In the genomic region with DNA sequence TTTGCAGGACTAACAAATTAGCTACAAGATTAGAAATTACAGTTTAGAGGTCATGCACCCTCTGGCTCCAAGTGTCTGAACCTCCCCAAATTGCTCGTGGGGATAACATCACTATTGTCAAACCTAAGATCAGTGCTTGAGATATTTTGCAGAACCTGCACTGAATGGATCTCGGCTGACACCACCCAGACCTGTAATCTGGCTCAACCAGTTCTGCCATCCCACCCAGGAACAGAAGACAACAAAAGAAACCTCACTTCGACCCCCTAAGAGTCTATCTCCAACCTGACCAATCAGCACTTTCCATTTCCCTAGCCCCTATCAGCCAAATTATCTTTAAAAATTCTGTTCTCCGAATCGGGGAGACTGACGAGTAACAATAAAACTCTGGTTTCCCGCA, we compare ENCODE assay signal across 28 cellular contexts.
"Had no signal": no experiment of that assay in that cellular context is flagged by ENCODE, and none has a peak within 500 bp of the region (broad histone marks: within the 10 kb centered on the region; RNA-seq: fewer than 3 reads in every experiment).

No MANE protein-coding gene starts in this region.

- H3K36me3 ChIP-seq: esophagus muscularis mucosa, gastrocnemius medialis had no signal

- H3K4me3 Mint-ChIP-seq: activated CD4-positive, alpha-beta memory T cell treated with anti-CD3 and anti-CD28 coated beads for 36 hours; activated CD4-positive, alpha-beta T cell treated with anti-CD3 and anti-CD28 coated beads for 36 hours; activated CD4-positive, alpha-beta T cell treated with anti-CD3 and anti-CD28 coated beads, Interleukin-2, amount 10 ng/mL, durations not matched to agents 24 days and 14 days; activated CD8-positive, alpha-beta memory T cell treated with anti-CD3 and anti-CD28 coated beads, Interleukin-2, amount 10 ng/mL, durations not matched to agents 7 days and 5 days; activated CD8-positive, alpha-beta T cell treated with anti-CD3 and anti-CD28 coated beads, Interleukin-2, amount 10 ng/mL, durations not matched to agents 7 days and 5 days; activated naive CD8-positive, alpha-beta T cell; activated T-cell treated with anti-CD3 and anti-CD28 coated beads, Interleukin-2, amount 50 U/mL, for 24 hours; activated T-cell treated with anti-CD3 and anti-CD28 coated beads, Interleukin-2, amount 50 U/mL, for 72 hours; effector memory CD8-positive, alpha-beta T cell had no signal

- H3K27me3 ChIP-seq: body of pancreas, esophagus muscularis mucosa, foreskin keratinocyte, gastrocnemius medialis had no signal

- H3K4me1 Mint-ChIP-seq: activated CD4-positive, alpha-beta T cell treated with anti-CD3 and anti-CD28 coated beads for 36 hours; activated CD4-positive, alpha-beta T cell treated with anti-CD3 and anti-CD28 coated beads, Interleukin-2, amount 10 ng/mL, durations not matched to agents 24 days and 14 days; activated CD8-positive, alpha-beta memory T cell treated with anti-CD3 and anti-CD28 coated beads, Interleukin-2, amount 10 ng/mL, durations not matched to agents 7 days and 5 days had no signal

- H3K27me3 Mint-ChIP-seq: activated CD4-positive, alpha-beta memory T cell treated with anti-CD3 and anti-CD28 coated beads for 36 hours; activated CD4-positive, alpha-beta T cell treated with anti-CD3 and anti-CD28 coated beads for 36 hours; activated CD4-positive, alpha-beta T cell treated with anti-CD3 and anti-CD28 coated beads, Interleukin-2, amount 10 ng/mL, durations not matched to agents 24 days and 14 days; activated CD8-positive, alpha-beta memory T cell treated with anti-CD3 and anti-CD28 coated beads, Interleukin-2, amount 10 ng/mL, durations not matched to agents 7 days and 5 days; activated naive CD8-positive, alpha-beta T cell; effector memory CD8-positive, alpha-beta T cell had no signal

- H3K27ac ChIP-seq: body of pancreas, esophagus muscularis mucosa, foreskin keratinocyte, gastrocnemius medialis had no signal

- H3K9me3 ChIP-seq: body of pancreas, esophagus muscularis mucosa, gastrocnemius medialis had no signal

- H3K4me3 ChIP-seq: body of pancreas, esophagus muscularis mucosa, gastrocnemius medialis had no signal

- H3K4me1 ChIP-seq: body of pancreas, foreskin keratinocyte, gastrocnemius medialis had no signal

- H3K9me3 Mint-ChIP-seq: activated CD4-positive, alpha-beta memory T cell treated with anti-CD3 and anti-CD28 coated beads for 36 hours; activated CD4-positive, alpha-beta T cell treated with anti-CD3 and anti-CD28 coated beads, Interleukin-2, amount 10 ng/mL, durations not matched to agents 24 days and 14 days; effector memory CD8-positive, alpha-beta T cell had no signal

- DNase-seq: activated CD4-positive, alpha-beta memory T cell treated with anti-CD3 and anti-CD28 coated beads for 36 hours; activated CD4-positive, alpha-beta T cell treated with anti-CD3 and anti-CD28 coated beads for 36 hours; activated CD4-positive, alpha-beta T cell treated with anti-CD3 and anti-CD28 coated beads, Interleukin-2, amount 10 ng/mL, durations not matched to agents 24 days and 14 days; activated CD4-positive, CD25-positive, alpha-beta regulatory T cell; activated CD4-positive, CD25-positive, alpha-beta regulatory T cell treated with anti-CD3 and anti-CD28 coated beads, Interleukin-2, amount 50 U/mL, for 72 hours; activated CD8-positive, alpha-beta memory T cell treated with anti-CD3 and anti-CD28 coated beads, Interleukin-2, amount 10 ng/mL, durations not matched to agents 7 days and 5 days; activated CD8-positive, alpha-beta memory T cell treated with anti-CD3 and anti-CD28 coated beads, Interleukin-2, amount 50 U/mL, for 4 hours; activated CD8-positive, alpha-beta T cell treated with anti-CD3 and anti-CD28 coated beads, Interleukin-2, amount 10 ng/mL, durations not matched to agents 7 days and 5 days; activated gamma-delta T cell; activated naive CD4-positive, alpha-beta T cell; activated naive CD4-positive, alpha-beta T cell treated with anti-CD3 and anti-CD28 coated beads, Interleukin-2, amount 50 U/mL, for 16 hours; activated T-cell treated with anti-CD3 and anti-CD28 coated beads for 4 hours; activated T-cell treated with anti-CD3 and anti-CD28 coated beads, Interleukin-2, amount 50 U/mL, for 24 hours; activated T-cell treated with anti-CD3 and anti-CD28 coated beads, Interleukin-2, amount 50 U/mL, for 72 hours; amniotic stem cell; anterior cingulate cortex; body of pancreas; caudate nucleus; cortex of kidney; dermis blood vessel endothelial cell; effector CD4-positive, alpha-beta T cell; effector memory CD8-positive, alpha-beta T cell; erythroblast; foreskin keratinocyte; gastrocnemius medialis; T-helper 2 cell had no signal

- H3K27ac Mint-ChIP-seq: activated CD4-positive, alpha-beta memory T cell treated with anti-CD3 and anti-CD28 coated beads for 36 hours; activated CD4-positive, alpha-beta T cell treated with anti-CD3 and anti-CD28 coated beads for 36 hours; activated CD4-positive, alpha-beta T cell treated with anti-CD3 and anti-CD28 coated beads, Interleukin-2, amount 10 ng/mL, durations not matched to agents 24 days and 14 days; activated CD8-positive, alpha-beta memory T cell treated with anti-CD3 and anti-CD28 coated beads, Interleukin-2, amount 10 ng/mL, durations not matched to agents 7 days and 5 days; activated CD8-positive, alpha-beta T cell treated with anti-CD3 and anti-CD28 coated beads, Interleukin-2, amount 10 ng/mL, durations not matched to agents 7 days and 5 days; activated naive CD8-positive, alpha-beta T cell; activated T-cell treated with anti-CD3 and anti-CD28 coated beads, Interleukin-2, amount 50 U/mL, for 24 hours; activated T-cell treated with anti-CD3 and anti-CD28 coated beads, Interleukin-2, amount 50 U/mL, for 72 hours; effector memory CD8-positive, alpha-beta T cell had no signal

- H3K36me3 Mint-ChIP-seq: activated CD4-positive, alpha-beta memory T cell treated with anti-CD3 and anti-CD28 coated beads for 36 hours; activated CD8-positive, alpha-beta memory T cell treated with anti-CD3 and anti-CD28 coated beads, Interleukin-2, amount 10 ng/mL, durations not matched to agents 7 days and 5 days; activated naive CD8-positive, alpha-beta T cell had no signal
